Comparison of ENCODE assay signal across 12 cellular contexts in genomic region chr7:28815928-28816373, GRCh38.
DNase-seq lines count a peak whose midpoint lies in the region; ATAC-seq and TF ChIP-seq lines count a peak whose summit lies in the region.
"Had no signal": no experiment of that assay in that cellular context is flagged by ENCODE, and none has a peak within 500 bp of the region (broad histone marks: within the 10 kb centered on the region; RNA-seq: fewer than 3 reads in every experiment).

No MANE protein-coding gene starts in this region.

- WGBS in testis, 2 donors, result 65 to 91% methylated on average over 2 of the region's 2 CpGs

- TF ChIP-seq POLR2A in gastrocnemius medialis (IDR thresholded peaks at IDR 0.05) (no peak), testis (IDR thresholded peaks at IDR 0.05) (no peak)

- H3K9me3 ChIP-seq in gastrocnemius medialis, result no peaks in the 10 kb centered on the region
- H3K9me3 ChIP-seq in testis, result no peaks in the 10 kb centered on the region

- DNase-seq in activated B cell treated with CpG ODN at 0.5 μM for 24 hours (no peak), superior temporal gyrus (ENCODE audit: extremely low spot score) (no peak), gastrocnemius medialis (no peak), testis (no peak), MCF 10A (ENCODE audit: unreplicated experiment) (no peak)
- DNase-seq: activated CD4-positive, alpha-beta T cell treated with anti-CD3 and anti-CD28 coated beads, Interleukin-2, amount 10 ng/mL, durations not matched to agents 24 days and 14 days; amniotic stem cell; NCI-H1105; trophoblast cell had no signal

- H3K9me3 Mint-ChIP-seq in activated B cell treated with CpG ODN at 0.5 μM for 24 hours (no peaks in the 10 kb centered on the region), MCF 10A (ENCODE audit: unreplicated experiment) (no peaks in the 10 kb centered on the region)
- H3K9me3 Mint-ChIP-seq: activated CD4-positive, alpha-beta T cell treated with anti-CD3 and anti-CD28 coated beads, Interleukin-2, amount 10 ng/mL, durations not matched to agents 24 days and 14 days had no signal

- H3K27me3 Mint-ChIP-seq in activated B cell treated with CpG ODN at 0.5 μM for 24 hours (no peaks in the 10 kb centered on the region), MCF 10A (ENCODE audit: insufficient read depth, unreplicated experiment) (no peaks in the 10 kb centered on the region)
- H3K27me3 Mint-ChIP-seq: activated CD4-positive, alpha-beta T cell treated with anti-CD3 and anti-CD28 coated beads, Interleukin-2, amount 10 ng/mL, durations not matched to agents 24 days and 14 days had no signal

- H3K27ac ChIP-seq in gastrocnemius medialis, result no peak overlapping the region
- H3K27ac ChIP-seq in testis, result no peak overlapping the region

- H3K4me3 ChIP-seq in gastrocnemius medialis (no peak overlapping the region), testis (no peak overlapping the region)

- TF ChIP-seq CTCF in activated B cell treated with CpG ODN at 0.5 μM for 24 hours (IDR thresholded peaks at IDR 0.05) (no peak), gastrocnemius medialis (IDR thresholded peaks at IDR 0.05 in 4 of 5, conservative IDR thresholded peaks at IDR 0.05 in 1 of 5) (no peak), testis (IDR thresholded peaks at IDR 0.05) (no peak), MCF 10A (IDR thresholded peaks at IDR 0.05; ENCODE audit: unreplicated experiment) (no peak)

- POLR2A ChIA-PET in activated B cell treated with CpG ODN at 0.5 μM for 24 hours (lab: Charles Lee), result interaction anchor here (0.6 kb wide), 1 partner anchor 827 kb away, joined by 5 read pairs; no protein-coding TSS in a partner anchor
- POLR2A ChIA-PET in MCF 10A (lab: Yijun Ruan, JAX), result interaction anchor here (0.6 kb wide), 2 partner anchors 484 to 1275 kb away, joined by 3 read pairs; no protein-coding TSS in a partner anchor

- H3K36me3 Mint-ChIP-seq in activated B cell treated with CpG ODN at 0.5 μM for 24 hours (ENCODE audit: low read depth), result no peaks in the 10 kb centered on the region
- H3K36me3 Mint-ChIP-seq in MCF 10A (ENCODE audit: insufficient read depth, unreplicated experiment), result no peaks in the 10 kb centered on the region

- H3K4me1 ChIP-seq in gastrocnemius medialis (peaks cover 11 to 20% of the 10 kb centered on the region in 2 donors), testis (no peaks in the 10 kb centered on the region)

- H3K27ac Mint-ChIP-seq in activated B cell treated with CpG ODN at 0.5 μM for 24 hours (peak overlapping the region; percentile 57), MCF 10A (ENCODE audit: low read depth, unreplicated experiment) (no peak overlapping the region)
- H3K27ac Mint-ChIP-seq: activated CD4-positive, alpha-beta T cell treated with anti-CD3 and anti-CD28 coated beads, Interleukin-2, amount 10 ng/mL, durations not matched to agents 24 days and 14 days had no signal

- H3K4me3 Mint-ChIP-seq in activated B cell treated with CpG ODN at 0.5 μM for 24 hours (peak overlapping the region; percentile 5), MCF 10A (ENCODE audit: unreplicated experiment) (no peak overlapping the region)
- H3K4me3 Mint-ChIP-seq: activated CD4-positive, alpha-beta T cell treated with anti-CD3 and anti-CD28 coated beads, Interleukin-2, amount 10 ng/mL, durations not matched to agents 24 days and 14 days had no signal

- ATAC-seq in GM18519 (IDR thresholded peaks at IDR 0.05; ENCODE audit: low FRiP score, unreplicated experiment) (peak; percentile 52), GM21528 (IDR thresholded peaks at IDR 0.05; ENCODE audit: low FRiP score, unreplicated experiment) (peak; percentile 87), HG03135 (IDR thresholded peaks at IDR 0.05; ENCODE audit: unreplicated experiment) (peak; percentile 83), activated B cell treated with CpG ODN at 0.5 μM for 24 hours (ENCODE audit: low read depth) (peak; percentile 61), gastrocnemius medialis (no peak)

- H3K27me3 ChIP-seq in gastrocnemius medialis (no peaks in the 10 kb centered on the region), testis (no peaks in the 10 kb centered on the region)

- H3K36me3 ChIP-seq in gastrocnemius medialis (peaks cover 0 to 6% of the 10 kb centered on the region in 2 donors), testis (ENCODE audit: low read depth, missing control alignments) (no peaks in the 10 kb centered on the region)

- intact Hi-C loops in activated B cell treated with CpG ODN at 0.5 μM for 24 hours (cut with micrococcal nuclease) (loop anchor here (1.0 kb wide), 1 partner anchor 29 kb away; no protein-coding TSS in a partner anchor), gastrocnemius medialis (cut with DNase I; ENCODE audit: low total_unique reads) (no loop called here), testis (cut with DNase I; ENCODE audit: low total_unique reads) (no loop called here), MCF 10A (cut with micrococcal nuclease) (no loop called here)

- CTCF ChIA-PET in activated B cell treated with CpG ODN at 0.5 μM for 24 hours (lab: Charles Lee), result interaction anchor here (0.7 kb wide), 1 partner anchor 1532 kb away, joined by 3 read pairs; no protein-coding TSS in a partner anchor
- CTCF ChIA-PET in MCF 10A (lab: Yijun Ruan, JAX), result interaction anchor here (0.7 kb wide), 1 partner anchor 55 kb away, joined by 3 read pairs; no protein-coding TSS in a partner anchor

- H3K4me1 Mint-ChIP-seq in activated B cell treated with CpG ODN at 0.5 μM for 24 hours (peaks cover 60% of the 10 kb centered on the region), MCF 10A (ENCODE audit: insufficient read depth, unreplicated experiment) (peaks cover 6% of the 10 kb centered on the region)
- H3K4me1 Mint-ChIP-seq: activated CD4-positive, alpha-beta T cell treated with anti-CD3 and anti-CD28 coated beads, Interleukin-2, amount 10 ng/mL, durations not matched to agents 24 days and 14 days had no signal

- in situ Hi-C loops in gastrocnemius medialis (cut with MboI; ENCODE audit: low sequenced_read_pairs in 4 of 4), result no loop called here

- no TSS peak for BruUV-seq in MCF 10A (replicated peaks; lab: Mats Ljungman, UMichigan)

Comparison
In these comparisons a context has a peak if more than half of its experiments do, and no peak if none do; other contexts are left out.
1. ATAC-seq: peak in GM18519 (single experiment), GM21528 (single experiment), HG03135 (single experiment) and activated B cell treated with CpG ODN at 0.5 μM for 24 hours (single experiment); none in gastrocnemius medialis (0 of 2).